Comparison of ENCODE assay signal across 12 cellular contexts in the genomic region with DNA sequence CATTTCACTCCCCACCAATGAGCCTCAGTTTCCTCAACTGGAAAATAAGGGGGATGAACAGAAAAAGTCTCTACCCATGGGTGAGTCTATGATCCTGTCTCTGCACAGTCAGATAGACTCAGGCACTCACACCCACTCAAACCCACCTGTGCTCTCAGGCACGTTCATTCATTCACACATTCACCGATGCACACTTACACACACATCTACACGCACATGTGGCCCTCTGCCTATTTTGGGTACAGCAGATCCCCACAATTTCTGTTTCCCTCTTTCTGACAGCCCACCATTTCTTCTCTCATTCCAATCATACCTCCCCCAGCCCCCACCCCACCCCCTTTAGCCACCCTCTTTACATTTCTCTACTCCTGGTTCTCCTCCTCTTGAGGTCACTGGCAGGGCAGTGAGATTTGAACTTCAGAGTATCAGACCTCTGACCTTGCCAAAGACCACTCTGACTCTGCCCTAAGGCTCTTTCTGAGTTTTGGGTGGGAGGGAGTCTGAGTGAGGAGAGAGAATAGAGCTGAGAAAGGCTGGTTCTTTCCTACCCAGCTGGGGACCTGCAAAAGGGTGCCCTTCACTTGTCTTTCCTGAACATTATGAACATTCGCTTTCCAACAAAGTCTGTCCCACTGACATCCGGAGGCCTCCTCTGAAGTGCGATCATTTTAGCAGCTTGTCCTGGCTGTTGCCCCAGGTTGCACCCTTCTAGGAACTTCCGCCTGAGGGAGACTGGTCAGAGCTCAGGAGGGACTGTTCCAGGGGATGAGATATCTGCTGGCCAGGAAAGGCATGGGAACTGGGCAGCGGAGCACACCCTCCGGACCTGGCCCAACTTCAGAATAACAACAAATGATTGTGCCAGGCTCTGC. TPM values are rescaled to one million over a fixed set of nuclear protein-coding genes. Genes with fewer than 3 reads are reported as not detected.
DNase-seq lines count a peak whose midpoint lies in the region; ATAC-seq and TF ChIP-seq lines count a peak whose summit lies in the region.
"Had no signal": no experiment of that assay in that cellular context is flagged by ENCODE, and none has a peak within 500 bp of the region (broad histone marks: within the 10 kb centered on the region; RNA-seq: fewer than 3 reads in every experiment).

No MANE protein-coding gene starts in this region.

- DNase-seq in Right ventricle myocardium inferior (ENCODE audit: missing footprints) (no peak), cardiac septum (ENCODE audit: low spot score) (no peak), esophagus muscularis mucosa (ENCODE audit: extremely low spot score) (no peak), vagina (ENCODE audit: extremely low spot score in 2 of 2) (peak in 1 of 2 donors; percentile 83), MM.1S (no peak), GDM1 (lab: John Stamatoyannopoulos, UW) (no peak)
- DNase-seq: activated CD4-positive, alpha-beta memory T cell treated with anti-CD3 and anti-CD28 coated beads, Interleukin-2, amount 10 ng/mL, durations not matched to agents 7 days and 5 days; NCI-H1105; posterior cingulate gyrus had no signal

- TF ChIP-seq EP300 in esophagus muscularis mucosa (IDR thresholded peaks at IDR 0.05) = no peak

- ATAC-seq in Right ventricle myocardium inferior (peak; percentile 9), GM21737 (IDR thresholded peaks at IDR 0.05; ENCODE audit: unreplicated experiment) (no peak)

- H3K4me3 ChIP-seq in esophagus muscularis mucosa (no peak overlapping the region), muscle layer of duodenum (ENCODE audit: low read depth in 1 of 2, low read length in 2 of 2) (peak overlapping the region in 1 of 2 donors; percentile 26), vagina (peak overlapping the region in 1 of 2 donors; percentile 18), MM.1S (ENCODE audit: low read length) (no peak overlapping the region)

- H3K36me3 ChIP-seq in esophagus muscularis mucosa = no peaks in the 10 kb centered on the region
- H3K36me3 ChIP-seq in muscle layer of duodenum (ENCODE audit: control insufficient read depth in 1 of 2, insufficient read depth in 2 of 2, low read length in 2 of 2) = peaks cover 0 to 7% of the 10 kb centered on the region in 2 donors
- no peaks in the 10 kb centered on the region for H3K36me3 ChIP-seq in vagina
- H3K36me3 ChIP-seq in MM.1S (replicated peaks; ENCODE audit: insufficient read depth, low read length) = no peaks in the 10 kb centered on the region

- peaks cover 27 to 73% (median 56%) of the 10 kb centered on the region in 4 donors for H3K4me1 ChIP-seq in esophagus muscularis mucosa
- peaks cover 11 to 49% of the 10 kb centered on the region in 2 donors for H3K4me1 ChIP-seq in muscle layer of duodenum (ENCODE audit: control insufficient read depth in 1 of 2, insufficient read depth in 2 of 2, low read length in 2 of 2)
- H3K4me1 ChIP-seq in vagina = peaks cover 68% of the 10 kb centered on the region
- peaks cover 11% of the 10 kb centered on the region for H3K4me1 ChIP-seq in MM.1S (ENCODE audit: low read length)

- H3K27me3 ChIP-seq in esophagus muscularis mucosa (no peaks in the 10 kb centered on the region), muscle layer of duodenum (ENCODE audit: low read depth, low read length) (no peaks in the 10 kb centered on the region), vagina (no peaks in the 10 kb centered on the region), MM.1S (replicated peaks; ENCODE audit: insufficient read depth, low read length) (peaks cover 36% of the 10 kb centered on the region)

- no peaks in the 10 kb centered on the region for H3F3A ChIP-seq in MM.1S (ENCODE audit: insufficient read depth, low read length)

- no peaks in the 10 kb centered on the region for H3K9me2 ChIP-seq in MM.1S (replicated peaks; ENCODE audit: insufficient read depth, low read length)

- WGBS in esophagus muscularis mucosa = 76% methylated on average over 4 of the region's 9 CpGs

- no peak overlapping the region for H2AFZ ChIP-seq in MM.1S (ENCODE audit: low read length)

- no peaks in the 10 kb centered on the region for H4K20me1 ChIP-seq in MM.1S (ENCODE audit: insufficient read depth, low read length)

- H3K27ac ChIP-seq in esophagus muscularis mucosa (replicated peaks in 1 of 4) (peak overlapping the region; percentile 81 to 89 (median 86)), muscle layer of duodenum (ENCODE audit: low read length) (peak overlapping the region; percentile 95), vagina (peak overlapping the region; percentile 97), MM.1S (ENCODE audit: low read length) (no peak overlapping the region)

- H3K9me3 ChIP-seq in esophagus muscularis mucosa = no peaks in the 10 kb centered on the region
- no peaks in the 10 kb centered on the region for H3K9me3 ChIP-seq in muscle layer of duodenum (ENCODE audit: control insufficient read depth in 1 of 2, low read length in 2 of 2)
- H3K9me3 ChIP-seq in vagina = no peaks in the 10 kb centered on the region
- H3K9me3 ChIP-seq in MM.1S (replicated peaks; ENCODE audit: insufficient read depth, low read length) = no peaks in the 10 kb centered on the region

- intact Hi-C loops in Right ventricle myocardium inferior (cut with DNase I) (no loop called here), cardiac septum (cut with DNase I) (no loop called here), esophagus muscularis mucosa (cut with DNase I) (no loop called here), vagina (cut with DNase I) (no loop called here)

- no peak for TF ChIP-seq POLR2A in esophagus muscularis mucosa (IDR thresholded peaks at IDR 0.05; ENCODE audit: low read depth)
- no peak for TF ChIP-seq POLR2A in vagina (IDR thresholded peaks at IDR 0.05)

- TF ChIP-seq CTCF in esophagus muscularis mucosa (IDR thresholded peaks at IDR 0.05) (no peak), vagina (IDR thresholded peaks at IDR 0.05) (no peak), MM.1S (IDR thresholded peaks at IDR 0.05; ENCODE audit: low read length) (no peak)

- no peaks in the 10 kb centered on the region for H3K79me2 ChIP-seq in MM.1S (ENCODE audit: low read length)

- no peak overlapping the region for H3K9ac ChIP-seq in MM.1S (ENCODE audit: low read length)

- H3K4me2 ChIP-seq in MM.1S (ENCODE audit: low read depth, low read length) = no peak overlapping the region

RNA-seq across cellular contexts. Expression of a gene that starts 10.1 kb away (rescaled TPM):
- 28.2 TPM for total RNA-seq in Right ventricle myocardium inferior
- total RNA-seq in cardiac septum = 142 TPM
- 100 to 1,000 TPM in 1 of 4 donors, 10 to 100 TPM in 3; 20.7 to 123 (median 41.5) TPM for total RNA-seq in esophagus muscularis mucosa
- total RNA-seq in vagina = 171 TPM

RNA-seq across cellular contexts. Expression of a gene that starts 45.7 kb away (rescaled TPM):
- 151 TPM for total RNA-seq in Right ventricle myocardium inferior
- total RNA-seq in cardiac septum = 159 TPM
- total RNA-seq in esophagus muscularis mucosa = 100 to 1,000 TPM in 1 of 4 donors, 10 to 100 TPM in 3; 72.7 to 145 (median 82.8) TPM
- total RNA-seq in vagina = 2.2 TPM
- total RNA-seq: cerebellum had no signal

Comparison
In these comparisons a context has a peak if more than half of its experiments do, and no peak if none do; other contexts are left out.
1. RNA of a gene that starts 45.7 kb away (total RNA-seq): 159 TPM in cardiac septum (single experiment), 151 TPM in Right ventricle myocardium inferior (single experiment) and 72.7 to 145 TPM in esophagus muscularis mucosa; 2.2 TPM in vagina (single experiment); every median in the first group is over 10 times any median in the second.